9 cellular contexts compared by ENCODE assay signal in the genomic region with DNA sequence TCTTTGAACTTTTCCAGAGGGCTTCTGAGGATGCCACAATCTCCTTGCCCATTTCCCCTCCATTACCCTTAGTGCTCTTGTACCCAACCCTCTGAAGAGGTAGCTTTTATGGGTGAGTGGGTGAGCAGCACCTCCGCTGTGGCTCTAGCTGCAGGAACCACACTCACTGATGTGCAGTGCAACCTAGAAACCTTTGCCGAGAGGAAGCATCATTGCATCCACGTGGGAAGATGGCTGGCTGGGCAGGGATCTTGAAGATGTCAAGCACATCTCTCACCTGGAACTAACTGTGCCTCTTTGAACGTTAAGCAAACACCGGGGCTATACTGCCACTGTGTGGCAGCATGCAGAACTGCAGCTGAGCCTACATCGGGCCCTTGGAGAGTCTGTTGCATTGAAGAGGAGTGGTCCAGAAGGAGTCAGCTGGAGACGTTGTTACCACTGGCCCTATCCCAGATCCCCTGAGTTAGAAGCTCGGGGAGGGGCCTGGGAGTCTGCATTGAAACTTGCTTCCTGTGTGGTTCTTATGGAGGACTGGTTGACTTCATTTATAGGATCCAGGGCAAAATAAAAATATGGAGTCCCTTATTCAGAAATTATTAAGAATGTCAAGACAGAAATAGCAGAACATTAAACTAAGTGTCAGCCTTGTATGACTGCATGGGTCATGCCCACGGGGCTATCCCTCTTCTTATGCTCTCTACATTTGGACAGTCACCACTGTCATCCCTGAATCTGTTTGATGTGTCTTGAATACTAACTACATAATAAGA. TPM values are rescaled to one million over a fixed set of nuclear protein-coding genes. Genes with fewer than 3 reads are reported as not detected.
DNase-seq lines count a peak whose midpoint lies in the region; ATAC-seq and TF ChIP-seq lines count a peak whose summit lies in the region.
"Had no signal": no experiment of that assay in that cellular context is flagged by ENCODE, and none has a peak within 500 bp of the region (broad histone marks: within the 10 kb centered on the region; RNA-seq: fewer than 3 reads in every experiment).

No MANE protein-coding gene starts in this region.

- H3K4me3 Mint-ChIP-seq in CD4-positive, CD25-positive, alpha-beta regulatory T cell, result no peak overlapping the region
- H3K4me3 Mint-ChIP-seq in stimulated activated memory B cell treated with anti-CD40 and anti-IgM and Interleukin-4, amounts not matched to agents 10 μg/mL and 1 μg/mL and 100 μg/mL, for 72 hours, result no peak overlapping the region

- H3K4me1 ChIP-seq in CD4-positive, CD25-positive, alpha-beta regulatory T cell (ENCODE audit: control insufficient read depth, insufficient read depth, low read length, poor library complexity, severe bottlenecking), result no peaks in the 10 kb centered on the region

- no peak overlapping the region for H3K4me3 ChIP-seq in CD4-positive, CD25-positive, alpha-beta regulatory T cell (ENCODE audit: low read depth, low read length)
- H3K4me3 ChIP-seq in epithelial cell of esophagus (ENCODE audit: low read length), result no peak overlapping the region

- no peak overlapping the region for H3K27ac ChIP-seq in CD4-positive, CD25-positive, alpha-beta regulatory T cell (ENCODE audit: insufficient read depth, low read length, poor library complexity, severe bottlenecking)

- H3K27me3 ChIP-seq in CD4-positive, CD25-positive, alpha-beta regulatory T cell (ENCODE audit: control insufficient read depth, insufficient read depth, low read length), result no peaks in the 10 kb centered on the region

- peak; percentile 40 to 67 (median 55) for DNase-seq in CD4-positive, CD25-positive, alpha-beta regulatory T cell
- DNase-seq in HT-29 (ENCODE audit: low spot score) (peak; percentile 80), NOMO-1 (lab: John Stamatoyannopoulos, UW; ENCODE audit: unreplicated experiment in 2 of 2) (peak; percentile 26 to 50), epithelial cell of esophagus (ENCODE audit: low read depth) (peak; percentile 82), mucosa of gallbladder (ENCODE audit: low spot score) (peak; percentile 73)
- peak; percentile 65 for DNase-seq in activated CD8-positive, alpha-beta memory T cell treated with anti-CD3 and anti-CD28 coated beads, Interleukin-2, amount 50 U/mL, for 4 hours

- H3K9me3 ChIP-seq in CD4-positive, CD25-positive, alpha-beta regulatory T cell (ENCODE audit: control insufficient read depth in 2 of 2, low read length in 2 of 2), result no peaks in the 10 kb centered on the region

- peak; percentile 69 to 71 for ATAC-seq in CD4-positive, CD25-positive, alpha-beta regulatory T cell (ENCODE audit: low read depth in 2 of 2)
- peak; percentile 90 for ATAC-seq in GM19438 (IDR thresholded peaks at IDR 0.05; ENCODE audit: low read depth, unreplicated experiment)
- peak; percentile 60 for ATAC-seq in stimulated activated memory B cell treated with anti-CD40 and anti-IgM and Interleukin-4, amounts not matched to agents 10 μg/mL and 1 μg/mL and 100 μg/mL, for 72 hours

- peaks cover 10% of the 10 kb centered on the region for H3K27me3 Mint-ChIP-seq in CD4-positive, CD25-positive, alpha-beta regulatory T cell
- H3K27me3 Mint-ChIP-seq in stimulated activated memory B cell treated with anti-CD40 and anti-IgM and Interleukin-4, amounts not matched to agents 10 μg/mL and 1 μg/mL and 100 μg/mL, for 72 hours, result peaks cover 61% of the 10 kb centered on the region

- peaks cover 0 to 5% (median 2%) of the 10 kb centered on the region in 4 donors for H3K4me1 Mint-ChIP-seq in CD4-positive, CD25-positive, alpha-beta regulatory T cell
- H3K4me1 Mint-ChIP-seq in stimulated activated memory B cell treated with anti-CD40 and anti-IgM and Interleukin-4, amounts not matched to agents 10 μg/mL and 1 μg/mL and 100 μg/mL, for 72 hours, result peaks cover 5% of the 10 kb centered on the region
- H3K4me1 Mint-ChIP-seq: IgD-negative memory B cell had no signal

- no peaks in the 10 kb centered on the region for H3K36me3 ChIP-seq in CD4-positive, CD25-positive, alpha-beta regulatory T cell (ENCODE audit: control insufficient read depth, insufficient read depth, low read length)

- H3K9me3 Mint-ChIP-seq in CD4-positive, CD25-positive, alpha-beta regulatory T cell, result no peaks in the 10 kb centered on the region
- no peaks in the 10 kb centered on the region for H3K9me3 Mint-ChIP-seq in stimulated activated memory B cell treated with anti-CD40 and anti-IgM and Interleukin-4, amounts not matched to agents 10 μg/mL and 1 μg/mL and 100 μg/mL, for 72 hours
- H3K9me3 Mint-ChIP-seq: IgD-negative memory B cell had no signal

- no peak overlapping the region for H3K27ac Mint-ChIP-seq in CD4-positive, CD25-positive, alpha-beta regulatory T cell
- no peak overlapping the region for H3K27ac Mint-ChIP-seq in stimulated activated memory B cell treated with anti-CD40 and anti-IgM and Interleukin-4, amounts not matched to agents 10 μg/mL and 1 μg/mL and 100 μg/mL, for 72 hours
- H3K27ac Mint-ChIP-seq: IgD-negative memory B cell had no signal

- H3K36me3 Mint-ChIP-seq in CD4-positive, CD25-positive, alpha-beta regulatory T cell, result no peaks in the 10 kb centered on the region
- no peaks in the 10 kb centered on the region for H3K36me3 Mint-ChIP-seq in stimulated activated memory B cell treated with anti-CD40 and anti-IgM and Interleukin-4, amounts not matched to agents 10 μg/mL and 1 μg/mL and 100 μg/mL, for 72 hours
- H3K36me3 Mint-ChIP-seq: IgD-negative memory B cell had no signal

- TF ChIP-seq CTCF in epithelial cell of esophagus (IDR thresholded peaks at IDR 0.05; ENCODE audit: insufficient read depth, low read depth, low read length, missing control alignments), result peak; percentile 100

RNA-seq across cellular contexts. Expression of gene IGFBP5, which starts 28.7 kb away (rescaled TPM):
- 0.05 TPM for total RNA-seq in CD4-positive, CD25-positive, alpha-beta regulatory T cell
- not detected for polyA plus RNA-seq in CD4-positive, CD25-positive, alpha-beta regulatory T cell
- not detected in 2 replicates for total RNA-seq in HT-29 (2014; rRNA removed; shearing (Covaris generic))
- total RNA-seq in mucosa of gallbladder, result 246 TPM
- polyA plus RNA-seq: IgD-negative memory B cell had no signal

RNA-seq across cellular contexts. Expression of gene IGFBP2, which starts 33.4 kb away (rescaled TPM):
- not detected for total RNA-seq in CD4-positive, CD25-positive, alpha-beta regulatory T cell
- polyA plus RNA-seq in CD4-positive, CD25-positive, alpha-beta regulatory T cell, result not detected
- 89.8 and 91.4 TPM in 2 replicates for total RNA-seq in HT-29 (2014; rRNA removed; shearing (Covaris generic))
- total RNA-seq in mucosa of gallbladder, result 27.7 TPM
- polyA plus RNA-seq: IgD-negative memory B cell had no signal

Comparison
In these comparisons a context has a peak if more than half of its experiments do, and no peak if none do; other contexts are left out.
1. RNA of gene IGFBP5, which starts 28.7 kb away (total RNA-seq): 246 TPM in mucosa of gallbladder (single experiment); 0.05 TPM in CD4-positive, CD25-positive, alpha-beta regulatory T cell (single experiment) and not detected in HT-29; every median in the first group is over 100 times any median in the second.
2. RNA of gene IGFBP2, which starts 33.4 kb away (total RNA-seq): 89.8 to 91.4 TPM in HT-29 and 27.7 TPM in mucosa of gallbladder (single experiment); not detected in CD4-positive, CD25-positive, alpha-beta regulatory T cell (single experiment); every median in the first group is over 10 times any median in the second.
3. Peak in every context shown above with its lines, with median percentiles within 50 percentile points of each other: ATAC-seq and DNase-seq.